Comparison of ENCODE assay signal across 18 cellular contexts in the genomic region with DNA sequence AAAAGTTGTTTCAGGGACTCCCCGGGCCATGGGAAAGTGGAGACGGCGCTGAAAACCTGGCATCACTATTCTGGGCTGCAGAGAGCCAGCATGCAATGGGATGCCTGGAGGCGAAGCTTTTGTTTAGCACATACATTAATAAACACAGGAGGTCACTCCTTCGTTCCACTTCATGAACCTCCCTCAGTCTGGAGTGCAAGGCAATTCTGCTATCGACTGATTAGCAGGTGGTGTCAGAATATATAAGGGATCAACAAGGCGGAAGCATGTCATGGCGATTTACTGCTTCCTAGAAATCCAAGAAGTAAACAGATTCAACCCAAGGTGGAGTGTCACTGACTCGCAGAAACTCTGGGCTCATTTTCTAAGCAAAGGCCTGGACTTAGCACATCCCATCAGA.
"Had no signal": no experiment of that assay in that cellular context is flagged by ENCODE, and none has a peak within 500 bp of the region (broad histone marks: within the 10 kb centered on the region; RNA-seq: fewer than 3 reads in every experiment).

No MANE protein-coding gene starts in this region.

- H3K27ac Mint-ChIP-seq: activated CD4-positive, alpha-beta memory T cell treated with anti-CD3 and anti-CD28 coated beads, Interleukin-2, amount 10 ng/mL, durations not matched to agents 7 days and 5 days had no signal

- H3K9me3 ChIP-seq: gastroesophageal sphincter, heart left ventricle, sigmoid colon had no signal

- H3K9me3 Mint-ChIP-seq: activated CD4-positive, alpha-beta memory T cell treated with anti-CD3 and anti-CD28 coated beads, Interleukin-2, amount 10 ng/mL, durations not matched to agents 7 days and 5 days; central memory CD8-positive, alpha-beta T cell; naive B cell; stimulated activated naive B cell treated with anti-CD40 and anti-IgM and Interleukin-4, amounts not matched to agents 10 μg/mL and 1 μg/mL and 100 μg/mL, for 72 hours had no signal

- H3K27me3 Mint-ChIP-seq: activated CD4-positive, alpha-beta memory T cell treated with anti-CD3 and anti-CD28 coated beads, Interleukin-2, amount 10 ng/mL, durations not matched to agents 7 days and 5 days; central memory CD8-positive, alpha-beta T cell; naive B cell; stimulated activated naive B cell treated with anti-CD40 and anti-IgM and Interleukin-4, amounts not matched to agents 10 μg/mL and 1 μg/mL and 100 μg/mL, for 72 hours had no signal

- DNase-seq: activated CD4-positive, alpha-beta memory T cell treated with anti-CD3 and anti-CD28 coated beads, Interleukin-2, amount 10 ng/mL, durations not matched to agents 7 days and 5 days; activated CD4-positive, alpha-beta T cell treated with anti-CD3 and anti-CD28 coated beads for 48 hours; activated CD4-positive, CD25-positive, alpha-beta regulatory T cell; activated naive CD4-positive, alpha-beta T cell treated with Interleukin-2 at 50 U/mL for 16 hours; anterior cingulate cortex; brain microvascular endothelial cell; kidney; left ventricle myocardium superior; naive B cell; stimulated activated CD4-positive, alpha-beta T cell treated with anti-CD3 and anti-CD28 coated beads, Interleukin-4, amount 100 ng/mL, for 24 hours; stimulated activated naive B cell treated with anti-CD40 and anti-IgM and Interleukin-4, amounts not matched to agents 10 μg/mL and 1 μg/mL and 100 μg/mL, for 72 hours; T-helper 1 cell; T-helper 9 cell had no signal

- H3K4me3 ChIP-seq: coronary artery, gastroesophageal sphincter, heart left ventricle, sigmoid colon had no signal

- H3K4me3 Mint-ChIP-seq: activated CD4-positive, alpha-beta memory T cell treated with anti-CD3 and anti-CD28 coated beads, Interleukin-2, amount 10 ng/mL, durations not matched to agents 7 days and 5 days; central memory CD8-positive, alpha-beta T cell; naive B cell; stimulated activated naive B cell treated with anti-CD40 and anti-IgM and Interleukin-4, amounts not matched to agents 10 μg/mL and 1 μg/mL and 100 μg/mL, for 72 hours had no signal

- ATAC-seq: gastroesophageal sphincter; heart left ventricle; left ventricle myocardium superior; stimulated activated naive B cell treated with anti-CD40 and anti-IgM and Interleukin-4, amounts not matched to agents 10 μg/mL and 1 μg/mL and 100 μg/mL, for 72 hours had no signal

- H3K27me3 ChIP-seq: brain microvascular endothelial cell, gastroesophageal sphincter, heart left ventricle, sigmoid colon had no signal

- H3K27ac ChIP-seq: brain microvascular endothelial cell, coronary artery, gastroesophageal sphincter, heart left ventricle, sigmoid colon had no signal
